In genomic region chr4:17323619-17324400, GRCh38 we compare ENCODE assay signal across 11 cellular contexts.
DNase-seq lines count a peak whose midpoint lies in the region; ATAC-seq and TF ChIP-seq lines count a peak whose summit lies in the region.
"Had no signal": no experiment of that assay in that cellular context is flagged by ENCODE, and none has a peak within 500 bp of the region (broad histone marks: within the 10 kb centered on the region; RNA-seq: fewer than 3 reads in every experiment).

No MANE protein-coding gene starts in this region.

- no peak for TF ChIP-seq POLR2A in right lobe of liver (IDR thresholded peaks at IDR 0.05)
- no peak for TF ChIP-seq POLR2A in adrenal gland (IDR thresholded peaks at IDR 0.05)

- H3K4me3 Mint-ChIP-seq in activated naive CD8-positive, alpha-beta T cell treated with anti-CD3 and anti-CD28 coated beads for 36 hours: peak overlapping the region; percentile 46

- peaks cover 7% of the 10 kb centered on the region for H3K9me3 Mint-ChIP-seq in activated naive CD8-positive, alpha-beta T cell treated with anti-CD3 and anti-CD28 coated beads for 36 hours

- 30% methylated on average over 10 of the region's 10 CpGs for WGBS in right lobe of liver (ENCODE audit: insufficient coverage, low coverage, low lambda C conversion rate, missing lambda C conversion rate)
- WGBS in adrenal gland, 4 donors: 46 to 59% (median 47%) methylated on average over 10 of the region's 10 CpGs

- no peaks in the 10 kb centered on the region for H3K27me3 Mint-ChIP-seq in activated naive CD8-positive, alpha-beta T cell treated with anti-CD3 and anti-CD28 coated beads for 36 hours

- peak; percentile 14 for DNase-seq in AG04449 (ENCODE audit: low read depth, low spot score)
- no peak for DNase-seq in activated naive CD8-positive, alpha-beta T cell treated with anti-CD3 and anti-CD28 coated beads for 36 hours
- no peak for DNase-seq in right lobe of liver
- DNase-seq in ecto neural progenitor cell (ENCODE audit: low spot score): no peak
- no peak for DNase-seq in NCI-H446 (lab: John Stamatoyannopoulos, UW)
- no peak for DNase-seq in adrenal gland
- no peak for DNase-seq in NCI-H1436 (lab: John Stamatoyannopoulos, UW)
- DNase-seq: NCI-H510A treated with DMSO at 0.1 percent for 48 hours, SHP77 treated with DMSO at 0.1 percent for 48 hours, sigmoid colon had no signal

- H3K9me3 ChIP-seq in right lobe of liver: no peaks in the 10 kb centered on the region
- no peaks in the 10 kb centered on the region for H3K9me3 ChIP-seq in adrenal gland (replicated peaks in 1 of 3)
- H3K9me3 ChIP-seq: sigmoid colon had no signal

- CTCF ChIA-PET in AG04449 (lab: Yijun Ruan, JAX): interaction anchor here (0.7 to 4.9 kb wide), 76 partner anchors 8 to 1035 kb away, joined by 3 to 34 read pairs (median 4); partner anchors contain the start of gene LDB2

- POLR2A ChIA-PET in AG04449 (lab: Yijun Ruan, JAX): interaction anchor here (0.6 kb wide), 1 partner anchor 119 kb away, joined by 3 read pairs; no protein-coding TSS in a partner anchor

- ATAC-seq in GM18517 (IDR thresholded peaks at IDR 0.05; ENCODE audit: unreplicated experiment): peak; percentile 21
- ATAC-seq in right lobe of liver: peak in 3 of 4 donors; percentile 50 to 65 (median 58)

- H3K27me3 ChIP-seq in right lobe of liver (no peaks in the 10 kb centered on the region), adrenal gland (no peaks in the 10 kb centered on the region)
- H3K27me3 ChIP-seq: sigmoid colon had no signal

- H3K4me3 ChIP-seq in AG04449 (ENCODE audit: low read depth, low read length) (no peak overlapping the region), right lobe of liver (no peak overlapping the region), adrenal gland (no peak overlapping the region)
- H3K4me3 ChIP-seq: sigmoid colon had no signal

- peak overlapping the region; percentile 31 for H3K27ac Mint-ChIP-seq in activated naive CD8-positive, alpha-beta T cell treated with anti-CD3 and anti-CD28 coated beads for 36 hours

- H3K4me1 ChIP-seq in right lobe of liver (no peaks in the 10 kb centered on the region), adrenal gland (replicated peaks in 1 of 2) (peaks cover 6 to 8% of the 10 kb centered on the region in 2 donors)

- no peak for TF ChIP-seq CTCF in AG04449 (IDR thresholded peaks at IDR 0.05; ENCODE audit: insufficient read depth, low read length, missing control alignments)
- TF ChIP-seq CTCF in right lobe of liver (IDR thresholded peaks at IDR 0.05): no peak
- no peak for TF ChIP-seq CTCF in adrenal gland (IDR thresholded peaks at IDR 0.05)

- H3K36me3 Mint-ChIP-seq in activated naive CD8-positive, alpha-beta T cell treated with anti-CD3 and anti-CD28 coated beads for 36 hours: peaks cover 1% of the 10 kb centered on the region

- H3K27ac ChIP-seq in right lobe of liver (no peak overlapping the region), adrenal gland (no peak overlapping the region)
- H3K27ac ChIP-seq: sigmoid colon had no signal

- intact Hi-C loops in right lobe of liver (cut with DNase I) (no loop called here), adrenal gland (cut with DNase I) (loop anchor here in 1 of 2 donors (10.0 kb wide), 2 partner anchors 409 to 529 kb away; no protein-coding TSS in a partner anchor)

- H3K4me1 Mint-ChIP-seq in activated naive CD8-positive, alpha-beta T cell treated with anti-CD3 and anti-CD28 coated beads for 36 hours: peaks cover 24% of the 10 kb centered on the region

- no peaks in the 10 kb centered on the region for H3K36me3 ChIP-seq in right lobe of liver
- H3K36me3 ChIP-seq in adrenal gland (replicated peaks in 1 of 2): no peaks in the 10 kb centered on the region
- H3K36me3 ChIP-seq: sigmoid colon had no signal
